In genomic region chr1:177934927-177935326, GRCh38 we compare ENCODE assay signal across 20 cellular contexts. TPM values are rescaled to one million over a fixed set of nuclear protein-coding genes. Genes with fewer than 3 reads are reported as not detected.
DNase-seq lines count a peak whose midpoint lies in the region; ATAC-seq and TF ChIP-seq lines count a peak whose summit lies in the region.
"Had no signal": no experiment of that assay in that cellular context is flagged by ENCODE, and none has a peak within 500 bp of the region (broad histone marks: within the 10 kb centered on the region; RNA-seq: fewer than 3 reads in every experiment).

No MANE protein-coding gene starts in this region.

- H3K27ac ChIP-seq in heart left ventricle, result peak overlapping the region in 3 of 12 donors; percentile 16 to 55 (median 50)
- H3K27ac ChIP-seq: 22Rv1, A549, C4-2B had no signal

- 45 to 68% (median 55%) methylated on average over 3 of the region's 3 CpGs for WGBS in heart left ventricle, 4 donors

- no peak for DNase-seq in Right ventricle myocardium inferior (ENCODE audit: missing footprints)
- no peak for DNase-seq in cardiac septum (ENCODE audit: low spot score)
- peak; percentile 28 to 75 (median 51) for DNase-seq in heart left ventricle
- DNase-seq in left ventricle myocardium superior, result peak; percentile 57
- DNase-seq in activated naive CD4-positive, alpha-beta T cell treated with anti-CD3 and anti-CD28 coated beads for 36 hours, result no peak
- DNase-seq in inferior parietal cortex (ENCODE audit: extremely low spot score), result no peak
- DNase-seq in NCI-H2107 treated with DMSO at 0.1 percent for 48 hours (lab: John Stamatoyannopoulos, UW; ENCODE audit: unreplicated experiment), result no peak
- DNase-seq: AML-193; Caco-2; CD4-positive, alpha-beta T cell; DMS79; GF-D8; GOT3; H7; HFFc6 had no signal

- CTCF ChIA-PET in activated naive CD4-positive, alpha-beta T cell treated with anti-CD3 and anti-CD28 coated beads for 36 hours (lab: Charles Lee), result no interaction called here

- no peak overlapping the region for H3K4me3 Mint-ChIP-seq in activated naive CD4-positive, alpha-beta T cell treated with anti-CD3 and anti-CD28 coated beads for 36 hours
- H3K4me3 Mint-ChIP-seq: CD4-positive, alpha-beta T cell; HFFc6 had no signal

- TF ChIP-seq POLR2A in heart left ventricle (IDR thresholded peaks at IDR 0.05), result no peak

- H3K9me3 ChIP-seq in heart left ventricle, result no peaks in the 10 kb centered on the region
- H3K9me3 ChIP-seq: A549, Caco-2 had no signal

- intact Hi-C loops in Right ventricle myocardium inferior (cut with DNase I), result loop anchor here (5.0 kb wide), 1 partner anchor 1038 kb away; no protein-coding TSS in a partner anchor
- intact Hi-C loops in cardiac septum (cut with DNase I), result no loop called here
- intact Hi-C loops in heart left ventricle (cut with DNase I), result no loop called here
- intact Hi-C loops in left ventricle myocardium superior (cut with micrococcal nuclease), result loop anchor here (10.0 kb wide), 1 partner anchor 80 kb away; no protein-coding TSS in a partner anchor
- intact Hi-C loops in activated naive CD4-positive, alpha-beta T cell treated with anti-CD3 and anti-CD28 coated beads for 36 hours (cut with micrococcal nuclease), result no loop called here

- H3K27ac Mint-ChIP-seq in activated naive CD4-positive, alpha-beta T cell treated with anti-CD3 and anti-CD28 coated beads for 36 hours, result no peak overlapping the region
- H3K27ac Mint-ChIP-seq: CD4-positive, alpha-beta T cell; HFFc6 had no signal

- no peaks in the 10 kb centered on the region for H3K27me3 ChIP-seq in heart left ventricle

- no peak overlapping the region for H3K4me3 ChIP-seq in heart left ventricle
- H3K4me3 ChIP-seq: A549 had no signal

- H3K36me3 ChIP-seq in heart left ventricle, result peaks cover 0 to 94% (median 45%) of the 10 kb centered on the region in 9 donors

- TF ChIP-seq CTCF in heart left ventricle (IDR thresholded peaks at IDR 0.05), result no peak

- ATAC-seq in Right ventricle myocardium inferior (peak; percentile 93), heart left ventricle (peak; percentile 81 to 95 (median 92)), left ventricle myocardium superior (peak; percentile 95)
- ATAC-seq: A549, HCT116, HepG2 had no signal

- H3K4me1 Mint-ChIP-seq in activated naive CD4-positive, alpha-beta T cell treated with anti-CD3 and anti-CD28 coated beads for 36 hours (ENCODE audit: low read depth), result no peaks in the 10 kb centered on the region

- H3K27me3 Mint-ChIP-seq in activated naive CD4-positive, alpha-beta T cell treated with anti-CD3 and anti-CD28 coated beads for 36 hours (ENCODE audit: low read depth), result no peaks in the 10 kb centered on the region
- H3K27me3 Mint-ChIP-seq: CD4-positive, alpha-beta T cell had no signal

- peaks cover 0 to 13% (median 0%) of the 10 kb centered on the region in 12 donors for H3K4me1 ChIP-seq in heart left ventricle
- H3K4me1 ChIP-seq: A549, Caco-2 had no signal

- no peaks in the 10 kb centered on the region for H3K36me3 Mint-ChIP-seq in activated naive CD4-positive, alpha-beta T cell treated with anti-CD3 and anti-CD28 coated beads for 36 hours (ENCODE audit: low read depth)

- no peaks in the 10 kb centered on the region for H3K9me3 Mint-ChIP-seq in activated naive CD4-positive, alpha-beta T cell treated with anti-CD3 and anti-CD28 coated beads for 36 hours
- H3K9me3 Mint-ChIP-seq: CD4-positive, alpha-beta T cell; HFFc6 had no signal

RNA-seq across cellular contexts. Expression of gene SEC16B, which starts 34.9 kb away (rescaled TPM):
- 1.5 TPM for total RNA-seq in Right ventricle myocardium inferior
- total RNA-seq in cardiac septum, result 1.3 TPM
- total RNA-seq in heart left ventricle, result 1 to 10 TPM; 1.2 to 3.3 (median 2.3) TPM
- 1 to 10 TPM; 1.1 to 3.8 TPM for polyA plus RNA-seq in heart left ventricle
- 1.8 TPM for total RNA-seq in left ventricle myocardium superior
- total RNA-seq in activated naive CD4-positive, alpha-beta T cell treated with anti-CD3 and anti-CD28 coated beads for 36 hours, result not detected
- total RNA-seq: CD4-positive, alpha-beta T cell had no signal

Comparison
In these comparisons a context has a peak if more than half of its experiments do, and no peak if none do; other contexts are left out.
1. DNase-seq: peak in heart left ventricle (5 of 5) and left ventricle myocardium superior (single experiment); none in Right ventricle myocardium inferior (single experiment), cardiac septum (single experiment), activated naive CD4-positive, alpha-beta T cell treated with anti-CD3 and anti-CD28 coated beads for 36 hours (single experiment), inferior parietal cortex (single experiment) and NCI-H2107 treated with DMSO at 0.1 percent for 48 hours (single experiment).
2. intact Hi-C loops: an anchor here in Right ventricle myocardium inferior (5.0 kb wide) and left ventricle myocardium superior (10.0 kb wide); none called in cardiac septum, heart left ventricle and activated naive CD4-positive, alpha-beta T cell treated with anti-CD3 and anti-CD28 coated beads for 36 hours.
3. Peak in every context shown above with its lines, with median percentiles within 50 percentile points of each other: ATAC-seq.